In genomic region chr12:64650762-64651161, GRCh38 we compare ENCODE assay signal across 10 cellular contexts. TPM values are rescaled to one million over a fixed set of nuclear protein-coding genes. Genes with fewer than 3 reads are reported as not detected.
DNase-seq lines count a peak whose midpoint lies in the region; TF ChIP-seq lines count a peak whose summit lies in the region.
"Had no signal": no experiment of that assay in that cellular context is flagged by ENCODE, and none has a peak within 500 bp of the region (broad histone marks: within the 10 kb centered on the region; RNA-seq: fewer than 3 reads in every experiment).

No MANE protein-coding gene starts in this region.

- no peak overlapping the region for H3K9ac ChIP-seq in neural progenitor cell

- H3K27me3 Mint-ChIP-seq in CD8-positive, alpha-beta memory T cell, result no peaks in the 10 kb centered on the region
- H3K27me3 Mint-ChIP-seq in neural progenitor cell (ENCODE audit: insufficient read depth, low read depth), result peaks cover 2% of the 10 kb centered on the region

- no peak for TF ChIP-seq CTCF in osteoblast (IDR thresholded peaks at IDR 0.05; ENCODE audit: extremely low read depth, low read depth, low read length)
- TF ChIP-seq CTCF in neural progenitor cell (IDR thresholded peaks at IDR 0.05), result no peak

- peaks cover 0 to 29% (median 6%) of the 10 kb centered on the region in 3 donors for H3K36me3 Mint-ChIP-seq in CD8-positive, alpha-beta memory T cell
- H3K36me3 Mint-ChIP-seq in neural progenitor cell, result peaks cover 6% of the 10 kb centered on the region

- H2AFZ ChIP-seq in osteoblast (ENCODE audit: low read length) (no peak overlapping the region), neural progenitor cell (replicated peaks) (no peak overlapping the region)

- H3K36me3 ChIP-seq in CD8-positive, alpha-beta memory T cell (ENCODE audit: insufficient read depth, low read length), result no peaks in the 10 kb centered on the region
- H3K36me3 ChIP-seq in osteoblast (ENCODE audit: insufficient read depth, low read length) (no peaks in the 10 kb centered on the region), neural progenitor cell (no peaks in the 10 kb centered on the region)
- H3K36me3 ChIP-seq: vagina had no signal

- no peaks in the 10 kb centered on the region for H3K9me3 Mint-ChIP-seq in CD8-positive, alpha-beta memory T cell
- H3K9me3 Mint-ChIP-seq in neural progenitor cell, result no peaks in the 10 kb centered on the region

- H3K9me3 ChIP-seq in CD8-positive, alpha-beta memory T cell (ENCODE audit: low read length), result no peaks in the 10 kb centered on the region
- no peaks in the 10 kb centered on the region for H3K9me3 ChIP-seq in osteoblast (ENCODE audit: low read depth, low read length)
- no peaks in the 10 kb centered on the region for H3K9me3 ChIP-seq in neural progenitor cell (ENCODE audit: low read depth)
- H3K9me3 ChIP-seq: vagina had no signal

- peaks cover 68 to 87% (median 83%) of the 10 kb centered on the region in 3 donors for H3K4me1 Mint-ChIP-seq in CD8-positive, alpha-beta memory T cell
- H3K4me1 Mint-ChIP-seq in neural progenitor cell, result peaks cover 2% of the 10 kb centered on the region

- H3F3A ChIP-seq in neural progenitor cell (ENCODE audit: low read depth), result no peaks in the 10 kb centered on the region

- H4K20me1 ChIP-seq in osteoblast (ENCODE audit: insufficient read depth, low read length) (peaks cover 2% of the 10 kb centered on the region), neural progenitor cell (ENCODE audit: low read depth) (peaks cover 3% of the 10 kb centered on the region)

- CTCF ChIA-PET in CD8-positive, alpha-beta memory T cell (lab: Charles Lee), result interaction anchor here (1.6 kb wide), 1 partner anchor 10 kb away, joined by 4 read pairs; no protein-coding TSS in a partner anchor

- H3K4me2 ChIP-seq in osteoblast (ENCODE audit: insufficient read depth, low read length) (no peak overlapping the region), neural progenitor cell (no peak overlapping the region)

- H3K27ac Mint-ChIP-seq in CD8-positive, alpha-beta memory T cell, result peak overlapping the region; percentile 2 to 92 (median 44)
- no peak overlapping the region for H3K27ac Mint-ChIP-seq in neural progenitor cell

- peaks cover 41% of the 10 kb centered on the region for H3K79me2 ChIP-seq in osteoblast (ENCODE audit: insufficient read depth, low read length)
- peaks cover 29% of the 10 kb centered on the region for H3K79me2 ChIP-seq in neural progenitor cell (ENCODE audit: low read depth)

- DNase-seq in CD8-positive, alpha-beta memory T cell, result no peak
- DNase-seq in M059J (ENCODE audit: low read depth) (peak; percentile 72), fibroblast of peridontal ligament (ENCODE audit: extremely low read depth) (peak; percentile 66), osteoblast (ENCODE audit: insufficient read length, low spot score, missing footprints) (peak; percentile 82), neural progenitor cell (ENCODE audit: low spot score) (no peak), hepatic stellate cell (ENCODE audit: low spot score) (no peak), KG1 (lab: John Stamatoyannopoulos, UW) (no peak)
- DNase-seq in activated CD8-positive, alpha-beta memory T cell treated with anti-CD3 and anti-CD28 coated beads, Interleukin-2, amount 50 U/mL, for 48 hours, result no peak
- DNase-seq: DMS53 had no signal

- peak overlapping the region in 3 of 7 donors; percentile 6 to 32 (median 32) for H3K4me3 Mint-ChIP-seq in CD8-positive, alpha-beta memory T cell
- H3K4me3 Mint-ChIP-seq in neural progenitor cell, result no peak overlapping the region

- no peak overlapping the region for H3K27ac ChIP-seq in CD8-positive, alpha-beta memory T cell (ENCODE audit: low read depth, low read length)
- H3K27ac ChIP-seq in osteoblast (ENCODE audit: low read depth, low read length) (no peak overlapping the region), neural progenitor cell (no peak overlapping the region)
- H3K27ac ChIP-seq: vagina had no signal

- no peaks in the 10 kb centered on the region for H3K27me3 ChIP-seq in CD8-positive, alpha-beta memory T cell (ENCODE audit: insufficient read depth, low read length, poor library complexity, severe bottlenecking)
- H3K27me3 ChIP-seq in osteoblast (ENCODE audit: insufficient read depth, low read length), result no peaks in the 10 kb centered on the region
- H3K27me3 ChIP-seq in neural progenitor cell, result no peaks in the 10 kb centered on the region
- H3K27me3 ChIP-seq: vagina had no signal

- no peak overlapping the region for H3K4me3 ChIP-seq in CD8-positive, alpha-beta memory T cell (ENCODE audit: low read length)
- H3K4me3 ChIP-seq in osteoblast (ENCODE audit: insufficient read depth, low read length) (no peak overlapping the region), neural progenitor cell (no peak overlapping the region)
- H3K4me3 ChIP-seq: vagina had no signal

- POLR2A ChIA-PET in CD8-positive, alpha-beta memory T cell (lab: Charles Lee), result interaction anchor here (1.4 kb wide), 1 partner anchor 19 kb away, joined by 5 read pairs; no protein-coding TSS in a partner anchor

- H3K4me1 ChIP-seq in CD8-positive, alpha-beta memory T cell (ENCODE audit: insufficient read depth, low read length), result peaks cover 64% of the 10 kb centered on the region
- H3K4me1 ChIP-seq in osteoblast (ENCODE audit: insufficient read depth, low read length), result peaks cover 9% of the 10 kb centered on the region
- H3K4me1 ChIP-seq in neural progenitor cell, result no peaks in the 10 kb centered on the region

RNA-seq across cellular contexts. Expression of gene RASSF3, which starts 40.5 kb away (rescaled TPM):
- 10 to 100 TPM; 58.2 to 59.2 TPM for total RNA-seq in CD8-positive, alpha-beta memory T cell
- polyA plus RNA-seq in CD8-positive, alpha-beta memory T cell, result 4.0 TPM
- 8.8 and 13.6 TPM in 2 replicates for total RNA-seq in M059J (2014; rRNA removed; shearing (Covaris generic))
- total RNA-seq in osteoblast (12.7 and 13.8 TPM in 2 replicates), neural progenitor cell (ENCODE audit: low replicate concordance) (11.8 and 14.5 TPM in 2 replicates)

Comparison
In these comparisons a context has a peak if more than half of its experiments do, and no peak if none do; other contexts are left out.
1. DNase-seq: peak in M059J (single experiment), fibroblast of peridontal ligament (single experiment) and osteoblast (single experiment); none in CD8-positive, alpha-beta memory T cell (0 of 5), neural progenitor cell (single experiment), hepatic stellate cell (single experiment), activated CD8-positive, alpha-beta memory T cell treated with anti-CD3 and anti-CD28 coated beads, Interleukin-2, amount 50 U/mL, for 48 hours (single experiment) and KG1 (single experiment).